Comparison of ENCODE assay signal across 7 cellular contexts in genomic region chr19:54239491-54240371, GRCh38. TPM values are rescaled to one million over a fixed set of nuclear protein-coding genes. Genes with fewer than 3 reads are reported as not detected.
DNase-seq lines count a peak whose midpoint lies in the region; ATAC-seq and TF ChIP-seq lines count a peak whose summit lies in the region.
"Not testable (repeated sequence)": the region's sequence is repeated elsewhere in the genome, so short reads cannot be mapped to it uniquely, and the experiment has no call there.
"Had no signal": no experiment of that assay in that cellular context is flagged by ENCODE, and none has a peak within 500 bp of the region (broad histone marks: within the 10 kb centered on the region; RNA-seq: fewer than 3 reads in every experiment).

No MANE protein-coding gene starts in this region.

- CTCF ChIA-PET in HCT116 (lab: Charles Lee): not testable (repeated sequence)

- H2BK5ac ChIP-seq in mesenchymal stem cell (ENCODE audit: low read depth, low read length, poor library complexity, severe bottlenecking): peak overlapping the region; percentile 19

- not testable (repeated sequence) for H3K23ac ChIP-seq in mesenchymal stem cell (ENCODE audit: low read length in 2 of 2)

- H3K4me3 Mint-ChIP-seq in activated naive CD8-positive, alpha-beta T cell treated with anti-CD3 and anti-CD28 coated beads, Interleukin-2, amount 10 ng/mL, durations not matched to agents 7 days and 5 days: not testable (repeated sequence)

- H3K9me3 ChIP-seq in HCT116 (ENCODE audit: control insufficient read depth in 1 of 2, insufficient read depth in 1 of 2, low read depth in 1 of 2, low read length in 2 of 2); gastroesophageal sphincter; mesenchymal stem cell (ENCODE audit: control insufficient read depth, low read length); sigmoid colon: not testable (repeated sequence)

- H3K9ac ChIP-seq in HCT116 (ENCODE audit: low read length); mesenchymal stem cell (ENCODE audit: low read length): not testable (repeated sequence)

- not testable (repeated sequence) for TF ChIP-seq EP300 in gastroesophageal sphincter (IDR thresholded peaks at IDR 0.05); sigmoid colon (IDR thresholded peaks at IDR 0.05)

- ATAC-seq in HCT116 (peak; percentile 45), gastroesophageal sphincter (peak; percentile 19)
- ATAC-seq in activated naive CD8-positive, alpha-beta T cell treated with anti-CD3 and anti-CD28 coated beads, Interleukin-2, amount 10 ng/mL, durations not matched to agents 7 days and 5 days (ENCODE audit: low read depth): peak; percentile 26

- DNase-seq in HCT116 (ENCODE audit: low read depth, low spot score); activated naive CD8-positive, alpha-beta T cell treated with anti-CD3 and anti-CD28 coated beads, Interleukin-2, amount 10 ng/mL, durations not matched to agents 7 days and 5 days; mesenchymal stem cell: not testable (repeated sequence)
- DNase-seq in sigmoid colon: peak; percentile 55
- DNase-seq in ureter (ENCODE audit: low spot score): peak; percentile 42

- WGBS in gastroesophageal sphincter (ENCODE audit: low coverage in 1 of 2), 2 donors: 20% methylated on average over 1 of the region's 21 CpGs; no CpG with 5 or more reads in 1 of the 2 donors
- WGBS in mesenchymal stem cell: 73% methylated on average over 6 of the region's 21 CpGs
- WGBS in sigmoid colon, 2 donors: 66 to 81% methylated on average over 14 to 15 of the region's 21 CpGs

- H4K20me1 ChIP-seq in HCT116 (ENCODE audit: insufficient read depth): not testable (repeated sequence)

- H4K8ac ChIP-seq in mesenchymal stem cell (ENCODE audit: low read length): not testable (repeated sequence)

- not testable (repeated sequence) for H2AK5ac ChIP-seq in mesenchymal stem cell (ENCODE audit: low read length, severe bottlenecking)

- POLR2A ChIA-PET in HCT116 (lab: Charles Lee); activated naive CD8-positive, alpha-beta T cell treated with anti-CD3 and anti-CD28 coated beads, Interleukin-2, amount 10 ng/mL, durations not matched to agents 7 days and 5 days (lab: Charles Lee): not testable (repeated sequence)

- TF ChIP-seq POLR2A in HCT116 (IDR thresholded peaks at IDR 0.05; ENCODE audit: borderline replicate concordance, extremely low read depth, insufficient read depth, insufficient read length); gastroesophageal sphincter (IDR thresholded peaks at IDR 0.05); sigmoid colon (IDR thresholded peaks at IDR 0.05): not testable (repeated sequence)

- not testable (repeated sequence) for H3K27ac ChIP-seq in HCT116 (ENCODE audit: low read depth, low read length); gastroesophageal sphincter; mesenchymal stem cell (ENCODE audit: low read length, poor library complexity, severe bottlenecking); sigmoid colon

- H3K9me2 ChIP-seq in HCT116 (ENCODE audit: insufficient read depth): not testable (repeated sequence)

- not testable (repeated sequence) for H3K4me1 Mint-ChIP-seq in activated naive CD8-positive, alpha-beta T cell treated with anti-CD3 and anti-CD28 coated beads, Interleukin-2, amount 10 ng/mL, durations not matched to agents 7 days and 5 days

- H3K14ac ChIP-seq in mesenchymal stem cell (ENCODE audit: low read length in 2 of 2): not testable (repeated sequence)

- not testable (repeated sequence) for H4K91ac ChIP-seq in mesenchymal stem cell (ENCODE audit: low read length)

- H3K79me2 ChIP-seq in HCT116 (ENCODE audit: insufficient read depth, low read length): not testable (repeated sequence)

- H3K4me1 ChIP-seq in HCT116 (ENCODE audit: control insufficient read depth in 1 of 2, insufficient read depth in 2 of 2, low read length in 2 of 2); gastroesophageal sphincter; mesenchymal stem cell (ENCODE audit: control insufficient read depth, insufficient read depth, low read depth, low read length); sigmoid colon: not testable (repeated sequence)

- not testable (repeated sequence) for TF ChIP-seq RAD21 in HCT116 (IDR thresholded peaks at IDR 0.05; ENCODE audit: low read depth)

- TF ChIP-seq CTCF in HCT116 (IDR thresholded peaks at IDR 0.05 in 2 of 3, conservative IDR thresholded peaks at IDR 0.05 in 1 of 3; ENCODE audit: borderline replicate concordance in 1 of 3, insufficient read depth in 1 of 3, low read depth in 2 of 3, low read length in 2 of 3); gastroesophageal sphincter (IDR thresholded peaks at IDR 0.05); sigmoid colon (IDR thresholded peaks at IDR 0.05): not testable (repeated sequence)

- not testable (repeated sequence) for H3K36me3 Mint-ChIP-seq in activated naive CD8-positive, alpha-beta T cell treated with anti-CD3 and anti-CD28 coated beads, Interleukin-2, amount 10 ng/mL, durations not matched to agents 7 days and 5 days

- not testable (repeated sequence) for H2BK120ac ChIP-seq in mesenchymal stem cell (ENCODE audit: low read depth, low read length)

- H3K4me3 ChIP-seq in HCT116 (replicated peaks in 1 of 2; ENCODE audit: low read depth in 1 of 2, low read length in 2 of 2); gastroesophageal sphincter; mesenchymal stem cell (ENCODE audit: insufficient read depth in 1 of 2, low read depth in 1 of 2, low read length in 2 of 2); sigmoid colon: not testable (repeated sequence)

- not testable (repeated sequence) for H3K4ac ChIP-seq in mesenchymal stem cell (ENCODE audit: low read depth in 1 of 2, low read length in 2 of 2)

- not testable (repeated sequence) for H3K9me3 Mint-ChIP-seq in activated naive CD8-positive, alpha-beta T cell treated with anti-CD3 and anti-CD28 coated beads, Interleukin-2, amount 10 ng/mL, durations not matched to agents 7 days and 5 days

- H3K36me3 ChIP-seq in HCT116 (ENCODE audit: control insufficient read depth in 1 of 2, insufficient read depth in 2 of 2, low read length in 2 of 2); gastroesophageal sphincter; mesenchymal stem cell (ENCODE audit: control insufficient read depth in 1 of 2, insufficient read depth in 2 of 2, low read depth in 1 of 2, low read length in 2 of 2); sigmoid colon: not testable (repeated sequence)

- RAD21 ChIA-PET in HCT116 (lab: Charles Lee; ENCODE audit: low non-redundant PET in 1 of 2, low total read pairs in 2 of 2, uncharacterized antibody in 2 of 2, unreplicated experiment in 2 of 2): not testable (repeated sequence)

- peak overlapping the region in 1 of 2 experiments; percentile 2 for H3K18ac ChIP-seq in mesenchymal stem cell (ENCODE audit: low read depth in 1 of 2, low read length in 2 of 2)

- H2BK12ac ChIP-seq in mesenchymal stem cell (ENCODE audit: low read length in 2 of 2): not testable (repeated sequence)

- not testable (repeated sequence) for H3K27ac Mint-ChIP-seq in activated naive CD8-positive, alpha-beta T cell treated with anti-CD3 and anti-CD28 coated beads, Interleukin-2, amount 10 ng/mL, durations not matched to agents 7 days and 5 days

- not testable (repeated sequence) for H2BK15ac ChIP-seq in mesenchymal stem cell (ENCODE audit: low read depth, poor library complexity, severe bottlenecking)

- not testable (repeated sequence) for H3K27me3 ChIP-seq in HCT116 (ENCODE audit: insufficient read depth, low read length); sigmoid colon
- H3K27me3 ChIP-seq in gastroesophageal sphincter: peaks cover 23% of the 10 kb centered on the region
- H3K27me3 ChIP-seq in mesenchymal stem cell (ENCODE audit: control insufficient read depth in 1 of 2, insufficient read depth in 1 of 2, low read length in 2 of 2): peaks cover 6 to 29% of the 10 kb centered on the region in 2 experiments

- H3K79me1 ChIP-seq in mesenchymal stem cell (replicated peaks; ENCODE audit: low read length, poor library complexity, severe bottlenecking): not testable (repeated sequence)

- intact Hi-C loops in HCT116 (cut with micrococcal nuclease); sigmoid colon (cut with DNase I): not testable (repeated sequence)

- not testable (repeated sequence) for H3K4me2 ChIP-seq in HCT116 (ENCODE audit: low read length); mesenchymal stem cell (ENCODE audit: low read length, poor library complexity, severe bottlenecking)

- H2AFZ ChIP-seq in HCT116 (ENCODE audit: low read depth, low read length, poor library complexity, severe bottlenecking); mesenchymal stem cell (ENCODE audit: low read depth, low read length): not testable (repeated sequence)

- not testable (repeated sequence) for BruUV-seq in HCT116 (replicated peaks; lab: Mats Ljungman, UMichigan)

- peaks cover 24% of the 10 kb centered on the region for H3K27me3 Mint-ChIP-seq in activated naive CD8-positive, alpha-beta T cell treated with anti-CD3 and anti-CD28 coated beads, Interleukin-2, amount 10 ng/mL, durations not matched to agents 7 days and 5 days

RNA-seq across cellular contexts. Expression of gene LILRA6, which starts 2.9 kb away (rescaled TPM):
- total RNA-seq in HCT116 (2021; ENCODE audit: unreplicated experiment) (not detected), gastroesophageal sphincter (1 to 10 TPM in 3 of 4 donors, under 1 TPM in 1; 0.31 to 4.2 (median 2.2) TPM), sigmoid colon (1 to 10 TPM; 1.8 to 3.2 (median 2.3) TPM), ureter (1.6 TPM)
- polyA plus RNA-seq in HCT116 (2012): 0.05 and 0.07 TPM in 2 replicates
- total RNA-seq in activated naive CD8-positive, alpha-beta T cell treated with anti-CD3 and anti-CD28 coated beads, Interleukin-2, amount 10 ng/mL, durations not matched to agents 7 days and 5 days: under 1 TPM; 0.60 to 0.64 TPM
- not detected for polyA plus RNA-seq in mesenchymal stem cell (2013, experiment 1 of 2)
- polyA plus RNA-seq in mesenchymal stem cell (2013, experiment 2 of 2): not detected
- polyA plus RNA-seq in sigmoid colon: 1 to 10 TPM; 1.2 to 2.3 (median 1.5) TPM

RNA-seq across cellular contexts. Expression of gene LILRB3, which starts 16.9 kb away (rescaled TPM):
- total RNA-seq in HCT116 (2021; ENCODE audit: unreplicated experiment): 0.12 TPM
- 0.77 TPM in 1 of 2 replicates, not detected in the other for polyA plus RNA-seq in HCT116 (2012)
- total RNA-seq in activated naive CD8-positive, alpha-beta T cell treated with anti-CD3 and anti-CD28 coated beads, Interleukin-2, amount 10 ng/mL, durations not matched to agents 7 days and 5 days: 1 to 10 TPM in 1 of 2 experiments, under 1 TPM in 1; 0.74 to 1.3 TPM
- 10 to 100 TPM in 3 of 4 donors, 1 to 10 TPM in 1; 6.8 to 29.9 (median 21.3) TPM for total RNA-seq in gastroesophageal sphincter
- not detected for polyA plus RNA-seq in mesenchymal stem cell (2013, experiment 1 of 2)
- not detected for polyA plus RNA-seq in mesenchymal stem cell (2013, experiment 2 of 2)
- 10 to 100 TPM; 12.5 to 19.3 (median 16.8) TPM for total RNA-seq in sigmoid colon
- 1 to 10 TPM; 4.2 to 7.2 (median 4.9) TPM for polyA plus RNA-seq in sigmoid colon
- total RNA-seq in ureter: 5.6 TPM

RNA-seq across cellular contexts. Expression of gene LILRB5, which starts 17.3 kb away (rescaled TPM):
- total RNA-seq in HCT116 (2021; ENCODE audit: unreplicated experiment) (not detected), gastroesophageal sphincter (10 to 100 TPM; 12.5 to 17.5 (median 15.1) TPM), sigmoid colon (10 to 100 TPM in 3 of 4 donors, 1 to 10 TPM in 1; 8.4 to 23.5 (median 11.7) TPM), ureter (5.3 TPM)
- polyA plus RNA-seq in HCT116 (2012): 0.05 TPM in 1 of 2 replicates, not detected in the other
- under 1 TPM; 0.28 to 0.36 TPM for total RNA-seq in activated naive CD8-positive, alpha-beta T cell treated with anti-CD3 and anti-CD28 coated beads, Interleukin-2, amount 10 ng/mL, durations not matched to agents 7 days and 5 days
- not detected for polyA plus RNA-seq in mesenchymal stem cell (2013, experiment 1 of 2)
- not detected for polyA plus RNA-seq in mesenchymal stem cell (2013, experiment 2 of 2)
- polyA plus RNA-seq in sigmoid colon: 10 to 100 TPM in 1 of 3 donors, 1 to 10 TPM in 2; 2.2 to 27.0 (median 4.2) TPM
- polyA plus RNA-seq: CD4-positive, alpha-beta memory T cell had no signal

RNA-seq across cellular contexts. Expression of gene RPS9, which starts 39.1 kb away (rescaled TPM):
- total RNA-seq in HCT116 (2021; ENCODE audit: unreplicated experiment) (1,666 TPM), gastroesophageal sphincter (1,000 to 10,000 TPM; 1,142 to 2,786 (median 1,584) TPM), sigmoid colon (1,000 to 10,000 TPM; 2,139 to 2,970 (median 2,693) TPM), ureter (1,389 TPM)
- polyA plus RNA-seq in HCT116 (2012): 2,933 and 3,847 TPM in 2 replicates
- 1,000 to 10,000 TPM; 1,098 to 1,155 TPM for total RNA-seq in activated naive CD8-positive, alpha-beta T cell treated with anti-CD3 and anti-CD28 coated beads, Interleukin-2, amount 10 ng/mL, durations not matched to agents 7 days and 5 days
- 1,608 TPM for polyA plus RNA-seq in mesenchymal stem cell (2013, experiment 1 of 2)
- polyA plus RNA-seq in mesenchymal stem cell (2013, experiment 2 of 2): 1,551 TPM
- 1,000 to 10,000 TPM; 3,254 to 5,599 (median 3,699) TPM for polyA plus RNA-seq in sigmoid colon

RNA-seq across cellular contexts. Expression of gene LILRB2, which starts 41.2 kb away (rescaled TPM):
- total RNA-seq in HCT116 (2021; ENCODE audit: unreplicated experiment) (not detected), gastroesophageal sphincter (1 to 10 TPM in 3 of 4 donors, under 1 TPM in 1; 0.93 to 5.0 (median 1.9) TPM), sigmoid colon (1 to 10 TPM; 2.5 to 5.0 (median 3.5) TPM), ureter (2.6 TPM)
- not detected in 2 replicates for polyA plus RNA-seq in HCT116 (2012)
- under 1 TPM; 0.55 to 0.57 TPM for total RNA-seq in activated naive CD8-positive, alpha-beta T cell treated with anti-CD3 and anti-CD28 coated beads, Interleukin-2, amount 10 ng/mL, durations not matched to agents 7 days and 5 days
- not detected for polyA plus RNA-seq in mesenchymal stem cell (2013, experiment 1 of 2)
- not detected for polyA plus RNA-seq in mesenchymal stem cell (2013, experiment 2 of 2)
- polyA plus RNA-seq in sigmoid colon: 1 to 10 TPM; 2.4 to 5.9 (median 5.5) TPM
- polyA plus RNA-seq: CD4-positive, alpha-beta memory T cell had no signal
